19 cellular contexts compared by ENCODE assay signal in genomic region chr2:65715328-65715727, GRCh38.
"Had no signal": no experiment of that assay in that cellular context is flagged by ENCODE, and none has a peak within 500 bp of the region (broad histone marks: within the 10 kb centered on the region; RNA-seq: fewer than 3 reads in every experiment).

No MANE protein-coding gene starts in this region.

- ATAC-seq: Panc1, PC-3 had no signal

- H3K36me3 ChIP-seq: SJCRH30 had no signal

- H3K4me3 ChIP-seq: SJCRH30, SK-N-MC had no signal

- H3K4me1 ChIP-seq: SJCRH30 had no signal

- H3K9me3 ChIP-seq: SJCRH30 had no signal

- H3K27ac ChIP-seq: RWPE1, SJCRH30, SK-N-MC had no signal

- DNase-seq: KBM-7, MV-4-11, NCI-H1048, NCI-H1105, NCI-H1436 treated with DMSO at 0.1 percent for 48 hours, NCI-H1694, NCI-H187 treated with DMSO at 0.1 percent for 48 hours, NCI-H2029 treated with DMSO at 0.1 percent for 48 hours, NCI-H2171 treated with DMSO at 0.1 percent for 48 hours, NCI-H345, NCI-H446 treated with DMSO at 0.1 percent for 48 hours, NCI-H510A treated with DMSO at 0.1 percent for 48 hours, NCI-H526, PC-3, SHP77 treated with DMSO at 0.1 percent for 48 hours, SJCRH30 had no signal
